In the genomic region with DNA sequence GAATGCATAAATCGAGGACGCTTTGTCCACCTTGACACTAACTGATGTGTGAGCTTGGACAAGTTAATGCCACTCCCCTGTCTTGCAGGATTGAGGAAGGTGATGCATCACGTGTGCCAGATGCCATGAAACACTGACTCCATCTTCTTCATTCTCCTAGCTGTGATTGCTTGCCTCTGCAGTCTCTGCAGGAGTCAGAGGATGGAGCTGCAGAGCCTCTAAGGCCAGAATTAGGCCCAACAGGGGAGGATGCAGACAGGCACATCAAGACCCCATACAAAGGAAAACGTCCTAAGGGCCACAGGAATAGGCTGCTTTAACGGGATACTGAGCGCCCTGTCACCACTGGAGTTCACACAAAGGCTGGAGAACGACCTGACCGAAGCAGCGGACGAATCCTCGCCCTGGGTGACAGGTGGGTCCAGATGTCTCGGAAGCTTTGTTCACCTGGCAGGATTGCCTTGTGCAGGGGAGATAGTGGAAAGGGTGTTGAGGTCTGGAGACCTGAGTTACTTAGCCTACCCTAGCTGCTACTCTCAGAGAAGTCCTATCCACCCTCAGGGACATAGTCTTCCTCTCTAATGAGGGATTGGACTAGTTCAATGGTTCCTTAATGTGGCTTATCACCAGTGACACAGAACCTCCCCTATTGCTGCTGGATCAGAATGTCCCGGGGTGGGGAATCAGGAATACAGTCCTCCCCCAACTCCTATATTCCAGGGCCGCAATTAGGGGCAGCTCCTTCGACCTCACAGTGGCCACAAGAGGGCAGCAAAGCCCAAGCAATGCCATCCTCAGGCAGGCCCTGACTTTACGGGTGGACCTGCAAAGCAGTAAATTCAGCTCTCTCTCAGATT, we compare ENCODE assay signal across 9 cellular contexts. TPM values are rescaled to one million over a fixed set of nuclear protein-coding genes. Genes with fewer than 3 reads are reported as not detected.
DNase-seq lines count a peak whose midpoint lies in the region; ATAC-seq and TF ChIP-seq lines count a peak whose summit lies in the region.
"Had no signal": no experiment of that assay in that cellular context is flagged by ENCODE, and none has a peak within 500 bp of the region (broad histone marks: within the 10 kb centered on the region; RNA-seq: fewer than 3 reads in every experiment).

No MANE protein-coding gene starts in this region.

- H3K9me3 ChIP-seq in SU-DHL-6 (ENCODE audit: insufficient read depth, low read length) (no peaks in the 10 kb centered on the region), heart right ventricle (no peaks in the 10 kb centered on the region)

- H3K9ac ChIP-seq in SU-DHL-6 (ENCODE audit: low read length) = no peak overlapping the region

- H3K36me3 ChIP-seq in SU-DHL-6 (ENCODE audit: low read length) (no peaks in the 10 kb centered on the region), heart right ventricle (no peaks in the 10 kb centered on the region)

- no peak overlapping the region for H3K27ac Mint-ChIP-seq in activated naive CD8-positive, alpha-beta T cell treated with anti-CD3 and anti-CD28 coated beads, Interleukin-2, amount 10 ng/mL, durations not matched to agents 7 days and 5 days

- H3K4me1 ChIP-seq in heart right ventricle = peaks cover 0 to 10% (median 7%) of the 10 kb centered on the region in 9 donors

- peaks cover 6% of the 10 kb centered on the region for H3K4me1 Mint-ChIP-seq in activated naive CD8-positive, alpha-beta T cell treated with anti-CD3 and anti-CD28 coated beads, Interleukin-2, amount 10 ng/mL, durations not matched to agents 7 days and 5 days

- TF ChIP-seq CTCF in SU-DHL-6 (IDR thresholded peaks at IDR 0.05; ENCODE audit: insufficient read depth, low read length, poor library complexity, severe bottlenecking) (peak; percentile 92), heart right ventricle (IDR thresholded peaks at IDR 0.05) (peak; percentile 76 to 89 (median 84))

- H3K27ac ChIP-seq in SU-DHL-6 (ENCODE audit: low read depth, low read length) (no peak overlapping the region), heart right ventricle (no peak overlapping the region)

- H4K20me1 ChIP-seq in SU-DHL-6 (ENCODE audit: low read depth, low read length) = no peaks in the 10 kb centered on the region

- H3K27me3 ChIP-seq in SU-DHL-6 (ENCODE audit: low read length) (no peaks in the 10 kb centered on the region), heart right ventricle (peaks cover 0 to 17% (median 0%) of the 10 kb centered on the region in 7 donors)

- H2AFZ ChIP-seq in SU-DHL-6 (ENCODE audit: low read depth, low read length, severe bottlenecking) = no peak overlapping the region

- H3F3A ChIP-seq in SU-DHL-6 (ENCODE audit: insufficient read depth) = no peaks in the 10 kb centered on the region

- DNase-seq in DMS 273 treated with DMSO at 0.1 percent for 48 hours (lab: John Stamatoyannopoulos, UW) (peak; percentile 5), MV-4-11 (lab: John Stamatoyannopoulos, UW) (peak; percentile 33), heart right ventricle (peak; percentile 71 to 76), retina (peak; percentile 77)
- peak; percentile 78 for DNase-seq in activated naive CD8-positive, alpha-beta T cell treated with anti-CD3 and anti-CD28 coated beads, Interleukin-2, amount 10 ng/mL, durations not matched to agents 7 days and 5 days

- ATAC-seq in GM21825 (IDR thresholded peaks at IDR 0.05; ENCODE audit: unreplicated experiment) (peak; percentile 60), heart right ventricle (peak; percentile 69 to 85 (median 78)), HG03469 (IDR thresholded peaks at IDR 0.05; ENCODE audit: unreplicated experiment) (no peak)
- ATAC-seq in activated naive CD8-positive, alpha-beta T cell treated with anti-CD3 and anti-CD28 coated beads, Interleukin-2, amount 10 ng/mL, durations not matched to agents 7 days and 5 days (ENCODE audit: low read depth) = peak; percentile 73

- POLR2A ChIA-PET in activated naive CD8-positive, alpha-beta T cell treated with anti-CD3 and anti-CD28 coated beads, Interleukin-2, amount 10 ng/mL, durations not matched to agents 7 days and 5 days (lab: Charles Lee) = no interaction called here

- H3K9me2 ChIP-seq in SU-DHL-6 (replicated peaks; ENCODE audit: insufficient read depth, low read length) = no peaks in the 10 kb centered on the region

- H3K4me3 ChIP-seq in SU-DHL-6 (ENCODE audit: insufficient read depth, low read length, poor library complexity, severe bottlenecking) (no peak overlapping the region), heart right ventricle (no peak overlapping the region)

- no peak overlapping the region for H3K4me3 Mint-ChIP-seq in activated naive CD8-positive, alpha-beta T cell treated with anti-CD3 and anti-CD28 coated beads, Interleukin-2, amount 10 ng/mL, durations not matched to agents 7 days and 5 days

- intact Hi-C loops in heart right ventricle (cut with DNase I) = loop anchor here (1.0 to 10.0 kb wide), 6 partner anchors 171 to 487 kb away; no protein-coding TSS in a partner anchor

- no peak overlapping the region for H3K4me2 ChIP-seq in SU-DHL-6 (ENCODE audit: low read depth, low read length, poor library complexity, severe bottlenecking)

- no peaks in the 10 kb centered on the region for H3K9me3 Mint-ChIP-seq in activated naive CD8-positive, alpha-beta T cell treated with anti-CD3 and anti-CD28 coated beads, Interleukin-2, amount 10 ng/mL, durations not matched to agents 7 days and 5 days

- no peaks in the 10 kb centered on the region for H3K79me2 ChIP-seq in SU-DHL-6 (ENCODE audit: insufficient read depth, low read length)

- 64 to 65% methylated on average over 16 of the region's 16 CpGs for WGBS in heart right ventricle, 2 donors

- peaks cover 18% of the 10 kb centered on the region for H3K27me3 Mint-ChIP-seq in activated naive CD8-positive, alpha-beta T cell treated with anti-CD3 and anti-CD28 coated beads, Interleukin-2, amount 10 ng/mL, durations not matched to agents 7 days and 5 days

- H3K36me3 Mint-ChIP-seq in activated naive CD8-positive, alpha-beta T cell treated with anti-CD3 and anti-CD28 coated beads, Interleukin-2, amount 10 ng/mL, durations not matched to agents 7 days and 5 days = no peaks in the 10 kb centered on the region

RNA-seq across cellular contexts. Expression of gene DBX1, which starts 32.4 kb away (rescaled TPM):
- total RNA-seq in activated naive CD8-positive, alpha-beta T cell treated with anti-CD3 and anti-CD28 coated beads, Interleukin-2, amount 10 ng/mL, durations not matched to agents 7 days and 5 days = not detected
- total RNA-seq in heart right ventricle = not detected
- not detected for polyA plus RNA-seq in heart right ventricle
- total RNA-seq: activated CD8-positive, alpha-beta memory T cell treated with anti-CD3 and anti-CD28 coated beads for 36 hours had no signal

Comparison
In these comparisons a context has a peak if more than half of its experiments do, and no peak if none do; other contexts are left out.
1. DNase-seq: peak in every context shown above with its lines; median percentile 78 in activated naive CD8-positive, alpha-beta T cell treated with anti-CD3 and anti-CD28 coated beads, Interleukin-2, amount 10 ng/mL, durations not matched to agents 7 days and 5 days; 77 in retina; 74 in heart right ventricle; 33 in MV-4-11; 5 in DMS 273 treated with DMSO at 0.1 percent for 48 hours.